1 cellular context compared by ENCODE assay signal in genomic region chr2:191045141-191045540, GRCh38.
TF ChIP-seq lines count a peak whose summit lies in the region.

No MANE protein-coding gene starts in this region.

TF ChIP-seq in IMR-90, 13 proteins besides CTCF, POLR2A, EP300 and RAD21:
- TF ChIP-seq NFE2L2 (IDR thresholded peaks at IDR 0.05; ENCODE audit: low read depth, low read length), result no peak
- no peak for TF ChIP-seq CHD1 (IDR thresholded peaks at IDR 0.05; ENCODE audit: low read depth, low read length)
- TF ChIP-seq FOS (IDR thresholded peaks at IDR 0.05; ENCODE audit: low read depth, low read length), result no peak
- no peak for TF ChIP-seq USF2 (IDR thresholded peaks at IDR 0.05; ENCODE audit: low read depth, low read length)
- no peak for TF ChIP-seq MAFK (IDR thresholded peaks at IDR 0.05; ENCODE audit: low read depth, low read length)
- no peak for TF ChIP-seq RFX5 (IDR thresholded peaks at IDR 0.05; ENCODE audit: low read depth, low read length)
